25 cellular contexts compared by ENCODE assay signal in the genomic region with DNA sequence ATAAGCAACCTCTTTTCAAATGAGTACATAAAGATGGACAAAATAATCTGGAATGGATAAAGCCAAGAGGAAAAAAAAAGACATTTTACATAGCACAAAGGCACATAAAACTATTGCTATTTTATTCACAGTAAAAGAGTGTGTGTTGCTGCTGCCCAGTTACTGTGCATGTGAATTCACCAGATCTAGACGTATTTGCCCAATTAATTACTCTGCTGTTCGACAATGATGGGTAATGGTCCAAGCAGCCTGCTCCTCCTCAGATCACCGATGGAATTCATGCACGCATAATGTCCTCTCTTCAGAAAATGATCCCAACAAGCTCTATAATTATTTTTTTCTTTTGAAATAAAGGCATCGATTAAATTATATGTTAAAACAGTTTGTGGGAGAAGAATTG.
"Had no signal": no experiment of that assay in that cellular context is flagged by ENCODE, and none has a peak within 500 bp of the region (broad histone marks: within the 10 kb centered on the region; RNA-seq: fewer than 3 reads in every experiment).

No MANE protein-coding gene starts in this region.

- DNase-seq: activated CD4-positive, alpha-beta memory T cell treated with anti-CD3 and anti-CD28 coated beads, Interleukin-2, amount 10 ng/mL, durations not matched to agents 7 days and 5 days; activated CD4-positive, alpha-beta T cell treated with anti-CD3 and anti-CD28 coated beads for 1 hour; activated CD4-positive, alpha-beta T cell treated with anti-CD3 and anti-CD28 coated beads, Interleukin-2, amount 10 ng/mL, durations not matched to agents 7 days and 5 days; activated CD8-positive, alpha-beta memory T cell treated with anti-CD3 and anti-CD28 coated beads, Interleukin-2, amount 50 U/mL, for 48 hours; activated gamma-delta T cell; activated naive CD4-positive, alpha-beta T cell treated with anti-CD3 and anti-CD28 coated beads, Interleukin-2, amount 10 ng/mL, durations not matched to agents 7 days and 5 days; activated naive CD8-positive, alpha-beta T cell treated with anti-CD3 and anti-CD28 coated beads, Interleukin-2, amount 10 ng/mL, durations not matched to agents 7 days and 5 days; activated T-cell treated with anti-CD3 and anti-CD28 coated beads, Interleukin-2, amount 50 U/mL, for 24 hours; effector memory CD8-positive, alpha-beta T cell; erythroblast; gastrocnemius medialis; naive thymus-derived CD4-positive, alpha-beta T cell; stimulated activated CD4-positive, alpha-beta T cell treated with anti-CD3 and anti-CD28 coated beads, Interleukin-12 subunit alpha, Interleukin-12 subunit beta, amount 100 ng/mL, for 4 hours; stimulated activated CD4-positive, alpha-beta T cell treated with anti-CD3 and anti-CD28 coated beads, Interleukin-4, amount 100 ng/mL, for 1 hour; T-helper 17 cell; tibial artery had no signal

- H2AFZ ChIP-seq: hepatocyte had no signal

- H3K4me3 ChIP-seq: breast epithelium, coronary artery, gastrocnemius medialis, hepatocyte, pancreas, prostate gland, skin epidermis, tibial artery had no signal

- H3K9me3 Mint-ChIP-seq: activated CD4-positive, alpha-beta memory T cell treated with anti-CD3 and anti-CD28 coated beads, Interleukin-2, amount 10 ng/mL, durations not matched to agents 7 days and 5 days; activated CD4-positive, alpha-beta T cell treated with anti-CD3 and anti-CD28 coated beads, Interleukin-2, amount 10 ng/mL, durations not matched to agents 7 days and 5 days; activated naive CD4-positive, alpha-beta T cell treated with anti-CD3 and anti-CD28 coated beads, Interleukin-2, amount 10 ng/mL, durations not matched to agents 7 days and 5 days; activated naive CD8-positive, alpha-beta T cell treated with anti-CD3 and anti-CD28 coated beads, Interleukin-2, amount 10 ng/mL, durations not matched to agents 7 days and 5 days; activated T-cell treated with anti-CD3 and anti-CD28 coated beads, Interleukin-2, amount 50 U/mL, for 24 hours; central memory CD8-positive, alpha-beta T cell; effector memory CD8-positive, alpha-beta T cell; mesothelial cell of epicardium; naive thymus-derived CD4-positive, alpha-beta T cell; stimulated activated naive CD8-positive, alpha-beta T cell treated with anti-CD3 and anti-CD28 coated beads, Interleukin-15, Interleukin-2, amounts not matched to agents 100 ng/mL and 50 ng/mL, for 24 hours had no signal

- H3K4me3 Mint-ChIP-seq: activated CD4-positive, alpha-beta memory T cell treated with anti-CD3 and anti-CD28 coated beads, Interleukin-2, amount 10 ng/mL, durations not matched to agents 7 days and 5 days; activated CD4-positive, alpha-beta T cell treated with anti-CD3 and anti-CD28 coated beads, Interleukin-2, amount 10 ng/mL, durations not matched to agents 7 days and 5 days; activated naive CD4-positive, alpha-beta T cell treated with anti-CD3 and anti-CD28 coated beads, Interleukin-2, amount 10 ng/mL, durations not matched to agents 7 days and 5 days; activated naive CD8-positive, alpha-beta T cell treated with anti-CD3 and anti-CD28 coated beads, Interleukin-2, amount 10 ng/mL, durations not matched to agents 7 days and 5 days; activated T-cell treated with anti-CD3 and anti-CD28 coated beads, Interleukin-2, amount 50 U/mL, for 24 hours; central memory CD8-positive, alpha-beta T cell; effector memory CD8-positive, alpha-beta T cell; mesothelial cell of epicardium; naive thymus-derived CD4-positive, alpha-beta T cell; stimulated activated naive CD8-positive, alpha-beta T cell treated with anti-CD3 and anti-CD28 coated beads, Interleukin-15, Interleukin-2, amounts not matched to agents 100 ng/mL and 50 ng/mL, for 24 hours; T-helper 17 cell had no signal

- H3K27me3 Mint-ChIP-seq: activated naive CD4-positive, alpha-beta T cell treated with anti-CD3 and anti-CD28 coated beads, Interleukin-2, amount 10 ng/mL, durations not matched to agents 7 days and 5 days had no signal

- H3K27ac ChIP-seq: breast epithelium, coronary artery, gastrocnemius medialis, hepatocyte, pancreas, prostate gland, skin epidermis, tibial artery had no signal

- H3K36me3 ChIP-seq: breast epithelium, gastrocnemius medialis, pancreas, prostate gland, tibial artery had no signal

- H3K79me2 ChIP-seq: hepatocyte had no signal

- H3K9me3 ChIP-seq: breast epithelium, gastrocnemius medialis, pancreas, prostate gland, tibial artery had no signal

- H3K4me1 Mint-ChIP-seq: activated CD4-positive, alpha-beta memory T cell treated with anti-CD3 and anti-CD28 coated beads, Interleukin-2, amount 10 ng/mL, durations not matched to agents 7 days and 5 days; activated CD4-positive, alpha-beta T cell treated with anti-CD3 and anti-CD28 coated beads, Interleukin-2, amount 10 ng/mL, durations not matched to agents 7 days and 5 days; activated naive CD4-positive, alpha-beta T cell treated with anti-CD3 and anti-CD28 coated beads, Interleukin-2, amount 10 ng/mL, durations not matched to agents 7 days and 5 days; activated naive CD8-positive, alpha-beta T cell treated with anti-CD3 and anti-CD28 coated beads, Interleukin-2, amount 10 ng/mL, durations not matched to agents 7 days and 5 days; central memory CD8-positive, alpha-beta T cell; mesothelial cell of epicardium; naive thymus-derived CD4-positive, alpha-beta T cell; T-helper 17 cell had no signal

- H3K27ac Mint-ChIP-seq: activated CD4-positive, alpha-beta memory T cell treated with anti-CD3 and anti-CD28 coated beads, Interleukin-2, amount 10 ng/mL, durations not matched to agents 7 days and 5 days; activated CD4-positive, alpha-beta T cell treated with anti-CD3 and anti-CD28 coated beads, Interleukin-2, amount 10 ng/mL, durations not matched to agents 7 days and 5 days; activated naive CD4-positive, alpha-beta T cell treated with anti-CD3 and anti-CD28 coated beads, Interleukin-2, amount 10 ng/mL, durations not matched to agents 7 days and 5 days; activated naive CD8-positive, alpha-beta T cell treated with anti-CD3 and anti-CD28 coated beads, Interleukin-2, amount 10 ng/mL, durations not matched to agents 7 days and 5 days; activated T-cell treated with anti-CD3 and anti-CD28 coated beads, Interleukin-2, amount 50 U/mL, for 24 hours; effector memory CD8-positive, alpha-beta T cell; mesothelial cell of epicardium; naive thymus-derived CD4-positive, alpha-beta T cell; stimulated activated naive CD8-positive, alpha-beta T cell treated with anti-CD3 and anti-CD28 coated beads, Interleukin-15, Interleukin-2, amounts not matched to agents 100 ng/mL and 50 ng/mL, for 24 hours; T-helper 17 cell had no signal

- H3K4me2 ChIP-seq: hepatocyte had no signal

- H3K4me1 ChIP-seq: breast epithelium, gastrocnemius medialis, pancreas, prostate gland, tibial artery had no signal

- H3K36me3 Mint-ChIP-seq: activated naive CD4-positive, alpha-beta T cell treated with anti-CD3 and anti-CD28 coated beads, Interleukin-2, amount 10 ng/mL, durations not matched to agents 7 days and 5 days; activated naive CD8-positive, alpha-beta T cell treated with anti-CD3 and anti-CD28 coated beads, Interleukin-2, amount 10 ng/mL, durations not matched to agents 7 days and 5 days; mesothelial cell of epicardium; naive thymus-derived CD4-positive, alpha-beta T cell had no signal
